ENCODE assay signal across 20 cellular contexts in genomic region chr2:96512341-96512740, GRCh38. TPM values are rescaled to one million over a fixed set of nuclear protein-coding genes. Genes with fewer than 3 reads are reported as not detected.
"Had no signal": no experiment of that assay in that cellular context is flagged by ENCODE, and none has a peak within 500 bp of the region (broad histone marks: within the 10 kb centered on the region; RNA-seq: fewer than 3 reads in every experiment).

No MANE protein-coding gene starts in this region.

- DNase-seq: effector CD4-positive, alpha-beta T cell; erythroblast; foreskin keratinocyte; immature natural killer cell; left lung; mesenchymal stem cell; midbrain; nucleus accumbens; sigmoid colon; stimulated activated CD4-positive, alpha-beta T cell treated with anti-CD3 and anti-CD28 coated beads, Interleukin-2, amount 100 ng/mL, for 24 hours; stimulated activated CD4-positive, alpha-beta T cell treated with anti-CD3 and anti-CD28 coated beads, Interleukin-4, amount 100 ng/mL, for 4 hours; stimulated activated naive CD4-positive, alpha-beta T cell treated with Interleukin-2 at 50 U/mL for 16 hours; thyroid gland; upper lobe of left lung; uterus had no signal

- H3K36me3 Mint-ChIP-seq: neural progenitor cell had no signal

- ATAC-seq: foreskin keratinocyte; left lung; natural killer cell treated with Interleukin-12 subunit alpha and Interleukin-12 subunit beta and Interleukin-15 and Interleukin-18, amount 100 ng/mL, for 72 hours; psoas muscle had no signal

- H3K27ac Mint-ChIP-seq: endodermal cell, immature natural killer cell, neural progenitor cell had no signal

- H3K4me1 Mint-ChIP-seq: endodermal cell had no signal

- H3K4me3 Mint-ChIP-seq: endodermal cell; immature natural killer cell; natural killer cell treated with Interleukin-12 subunit alpha and Interleukin-12 subunit beta and Interleukin-15 and Interleukin-18, amount 100 ng/mL, for 72 hours; neural progenitor cell had no signal

- H3K9me3 Mint-ChIP-seq: natural killer cell treated with Interleukin-12 subunit alpha and Interleukin-12 subunit beta and Interleukin-15 and Interleukin-18, amount 100 ng/mL, for 72 hours had no signal

RNA-seq across cellular contexts. Expression of gene NEURL3, which starts 7.2 kb away (rescaled TPM):
- total RNA-seq: endodermal cell, endothelial cell of umbilical vein, foreskin keratinocyte, uterus had no signal
